17 cellular contexts compared by ENCODE assay signal in the genomic region with DNA sequence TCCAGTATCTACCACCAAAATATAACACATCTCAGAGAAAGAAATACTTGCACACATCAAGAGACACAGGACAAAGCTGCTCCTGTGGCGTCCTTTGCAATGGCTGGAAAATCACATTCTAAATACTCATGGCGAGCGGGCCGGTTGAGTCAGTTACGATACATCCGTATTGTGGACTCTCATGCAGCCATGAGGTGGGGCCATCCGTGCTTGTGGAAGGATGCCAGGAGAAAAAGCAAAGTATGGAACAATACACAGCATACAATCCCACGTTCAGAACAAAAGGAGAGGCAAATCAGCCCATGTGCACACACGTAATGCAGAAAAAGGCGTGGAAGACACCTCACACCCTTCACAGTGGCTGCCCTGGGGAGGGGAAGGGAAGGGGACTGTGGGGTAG. TPM values are rescaled to one million over a fixed set of nuclear protein-coding genes. Genes with fewer than 3 reads are reported as not detected.
"Had no signal": no experiment of that assay in that cellular context is flagged by ENCODE, and none has a peak within 500 bp of the region (broad histone marks: within the 10 kb centered on the region; RNA-seq: fewer than 3 reads in every experiment).

No MANE protein-coding gene starts in this region.

- H3K4me3 ChIP-seq: ascending aorta, cardiac muscle cell, dorsolateral prefrontal cortex, gastroesophageal sphincter, lower lobe of right lung, thoracic aorta, upper lobe of right lung had no signal

- DNase-seq: activated CD4-positive, alpha-beta T cell treated with anti-CD3 and anti-CD28 coated beads, Interleukin-2, amount 10 ng/mL, durations not matched to agents 7 days and 5 days; activated naive CD4-positive, alpha-beta T cell treated with anti-CD3 and anti-CD28 coated beads, Interleukin-2, amount 10 ng/mL, durations not matched to agents 7 days and 5 days; dorsolateral prefrontal cortex; endodermal cell; left colon; lower lobe of right lung; midbrain; stimulated activated CD4-positive, alpha-beta T cell treated with anti-CD3 and anti-CD28 coated beads, Interleukin-1b, Interleukin-23, amount 100 ng/mL, for 48 hours; stimulated activated naive CD8-positive, alpha-beta T cell treated with anti-CD3 and anti-CD28 coated beads, Interleukin-15, amount 100 ng/mL, for 72 hours; T-helper 2 cell; upper lobe of right lung had no signal

RNA-seq across cellular contexts. Expression of gene MFAP2, which starts 18.2 kb away (rescaled TPM):
- total RNA-seq: activated CD4-positive, alpha-beta T cell treated with anti-CD3 and anti-CD28 coated beads, Interleukin-2, amount 10 ng/mL, durations not matched to agents 7 days and 5 days; activated CD8-positive, alpha-beta memory T cell treated with anti-CD3 and anti-CD28 coated beads for 36 hours; activated T-helper 2 cell treated with anti-CD3 and anti-CD28 coated beads, Interferon-gamma antibody, Interleukin-2, Interleukin-4, amounts not matched to agents 10 μg/mL and 5 μg/mL and 100 μg/mL, durations not matched to agents 14 hours and 24 hours and 36 hours had no signal
